34 cellular contexts compared by ENCODE assay signal in genomic region chr6:34201455-34202098, GRCh38. TPM values are rescaled to one million over a fixed set of nuclear protein-coding genes. Genes with fewer than 3 reads are reported as not detected.
DNase-seq lines count a peak whose midpoint lies in the region; ATAC-seq, FAIRE-seq and TF ChIP-seq lines count a peak whose summit lies in the region.
"Had no signal": no experiment of that assay in that cellular context is flagged by ENCODE, and none has a peak within 500 bp of the region (broad histone marks: within the 10 kb centered on the region; RNA-seq: fewer than 3 reads in every experiment).

No MANE protein-coding gene starts in this region.

- TF ChIP-seq CTCF in mammary epithelial cell (conservative IDR thresholded peaks at IDR 0.05 in 1 of 2, IDR thresholded peaks at IDR 0.05 in 1 of 2; ENCODE audit: extremely low read depth in 1 of 2, insufficient read depth in 1 of 2, low read depth in 1 of 2, low read length in 2 of 2) (no peak), breast epithelium (IDR thresholded peaks at IDR 0.05) (no peak), astrocyte (IDR thresholded peaks at IDR 0.05; ENCODE audit: insufficient read depth, low read depth, low read length) (no peak), natural killer cell (IDR thresholded peaks at IDR 0.05) (no peak)

- H3K9me3 ChIP-seq in mammary epithelial cell (replicated peaks; ENCODE audit: insufficient read depth, low read length) = no peaks in the 10 kb centered on the region
- H3K9me3 ChIP-seq in breast epithelium = no peaks in the 10 kb centered on the region
- H3K9me3 ChIP-seq in astrocyte (ENCODE audit: insufficient read depth, low read depth, low read length) = peaks cover 5% of the 10 kb centered on the region
- peaks cover 2% of the 10 kb centered on the region; the same call in 1 of the 2 replicates for H3K9me3 ChIP-seq in HAP-1
- H3K9me3 ChIP-seq: A549, adrenal gland, esophagus muscularis mucosa, MG63, prostate gland, vagina had no signal

- H3K27me3 Mint-ChIP-seq in astrocyte (ENCODE audit: low read depth, unreplicated experiment) = peaks cover 12% of the 10 kb centered on the region
- H3K27me3 Mint-ChIP-seq in natural killer cell (ENCODE audit: low read depth in 2 of 2) = no peaks in the 10 kb centered on the region
- H3K27me3 Mint-ChIP-seq: activated CD4-positive, alpha-beta T cell treated with anti-CD3 and anti-CD28 coated beads, Interleukin-2, amount 10 ng/mL, durations not matched to agents 7 days and 5 days; CD4-positive, alpha-beta memory T cell; stimulated activated naive CD8-positive, alpha-beta T cell treated with anti-CD3 and anti-CD28 coated beads, Interleukin-15, amount 100 ng/mL, for 72 hours had no signal

- H3K4me1 ChIP-seq in mammary epithelial cell (ENCODE audit: insufficient read depth, low read length) = peaks cover 7% of the 10 kb centered on the region
- H3K4me1 ChIP-seq in breast epithelium = no peaks in the 10 kb centered on the region
- H3K4me1 ChIP-seq in astrocyte (ENCODE audit: insufficient read depth, low read length) = peaks cover 2% of the 10 kb centered on the region
- H3K4me1 ChIP-seq in HAP-1 = peaks cover 3% of the 10 kb centered on the region; the same call in 1 of the 2 replicates
- H3K4me1 ChIP-seq: A549, adrenal gland, prostate gland had no signal

- H3K36me3 Mint-ChIP-seq in astrocyte (ENCODE audit: low read depth, unreplicated experiment) = no peaks in the 10 kb centered on the region
- no peaks in the 10 kb centered on the region for H3K36me3 Mint-ChIP-seq in natural killer cell
- H3K36me3 Mint-ChIP-seq: CD4-positive, alpha-beta memory T cell had no signal

- intact Hi-C loops in mammary epithelial cell (cut with micrococcal nuclease) = no loop called here
- intact Hi-C loops in breast epithelium (cut with DNase I; ENCODE audit: low total_unique reads) = no loop called here
- intact Hi-C loops in natural killer cell (cut with micrococcal nuclease) = no loop called here

- H3K4me3 ChIP-seq in mammary epithelial cell (replicated peaks in 1 of 3; ENCODE audit: insufficient read depth in 1 of 3, low read depth in 2 of 3, low read length in 3 of 3) (no peak overlapping the region), breast epithelium (no peak overlapping the region), astrocyte (ENCODE audit: insufficient read depth, low read depth, low read length) (no peak overlapping the region), HAP-1 (no peak overlapping the region)
- H3K4me3 ChIP-seq: A549, adrenal gland, esophagus muscularis mucosa, GM23338, MG63, prostate gland, vagina had no signal

- H2AFZ ChIP-seq in mammary epithelial cell (ENCODE audit: low read depth, low read length) (no peak overlapping the region), astrocyte (ENCODE audit: low read depth, low read length) (no peak overlapping the region)
- H2AFZ ChIP-seq: GM23338 had no signal

- no peak for TF ChIP-seq POLR2A in breast epithelium (IDR thresholded peaks at IDR 0.05)

- no peaks in the 10 kb centered on the region for H3K79me2 ChIP-seq in mammary epithelial cell (ENCODE audit: insufficient read depth, low read length)
- no peaks in the 10 kb centered on the region for H3K79me2 ChIP-seq in astrocyte (ENCODE audit: insufficient read depth, low read length)

- BruUV-seq in mammary epithelial cell (replicated peaks; lab: Mats Ljungman, UMichigan) = no TSS peak

- no peak for FAIRE-seq in astrocyte (lab: Jason Lieb, UNC)
- FAIRE-seq: A549, colon, GM12891 had no signal

- H3K27ac Mint-ChIP-seq in astrocyte (ENCODE audit: unreplicated experiment) (peak overlapping the region; percentile 80), natural killer cell (no peak overlapping the region)
- H3K27ac Mint-ChIP-seq: activated CD4-positive, alpha-beta T cell treated with anti-CD3 and anti-CD28 coated beads, Interleukin-2, amount 10 ng/mL, durations not matched to agents 7 days and 5 days; activated naive CD4-positive, alpha-beta T cell treated with anti-CD3 and anti-CD28 coated beads for 36 hours; stimulated activated naive CD8-positive, alpha-beta T cell treated with anti-CD3 and anti-CD28 coated beads, Interleukin-15, amount 100 ng/mL, for 72 hours had no signal

- H3K36me3 ChIP-seq in mammary epithelial cell (ENCODE audit: insufficient read depth, low read length) (no peaks in the 10 kb centered on the region), breast epithelium (no peaks in the 10 kb centered on the region), astrocyte (ENCODE audit: insufficient read depth, low read length) (no peaks in the 10 kb centered on the region), HAP-1 (replicated peaks) (no peaks in the 10 kb centered on the region)
- H3K36me3 ChIP-seq: adrenal gland, brain microvascular endothelial cell, esophagus muscularis mucosa, MG63, prostate gland, vagina had no signal

- H3K9ac ChIP-seq in mammary epithelial cell (ENCODE audit: insufficient read depth, low read length) (no peak overlapping the region), astrocyte (ENCODE audit: low read length) (no peak overlapping the region)

- H3K4me1 Mint-ChIP-seq in astrocyte (ENCODE audit: low read depth, unreplicated experiment) (no peaks in the 10 kb centered on the region), natural killer cell (peaks cover 1 to 5% of the 10 kb centered on the region in 2 donors)

- H3K27ac ChIP-seq in mammary epithelial cell (ENCODE audit: insufficient read depth, low read depth, low read length) = no peak overlapping the region
- H3K27ac ChIP-seq in breast epithelium = no peak overlapping the region
- no peak overlapping the region for H3K27ac ChIP-seq in astrocyte (ENCODE audit: low read depth, low read length)
- H3K27ac ChIP-seq: A549, adrenal gland, brain microvascular endothelial cell, esophagus muscularis mucosa, prostate gland, vagina, VCaP had no signal

- H4K20me1 ChIP-seq in mammary epithelial cell (ENCODE audit: insufficient read depth, low read length) (no peaks in the 10 kb centered on the region), astrocyte (ENCODE audit: insufficient read depth, low read length) (no peaks in the 10 kb centered on the region)

- DNase-seq in mammary epithelial cell = peak; percentile 21
- no peak for DNase-seq in breast epithelium (ENCODE audit: low spot score in 2 of 2)
- DNase-seq in astrocyte (ENCODE audit: low read depth) = no peak
- peak; percentile 22 for DNase-seq in iris pigment epithelial cell (ENCODE audit: low read depth)
- no peak for DNase-seq in NCI-H128 (lab: John Stamatoyannopoulos, UW; ENCODE audit: unreplicated experiment)
- DNase-seq in HAP-1 (ENCODE audit: low spot score in 2 of 2) = no peak
- no peak for DNase-seq in foreskin melanocyte
- DNase-seq in natural killer cell = no peak
- DNase-seq: activated CD4-positive, alpha-beta T cell treated with anti-CD3 and anti-CD28 coated beads, Interleukin-2, amount 10 ng/mL, durations not matched to agents 7 days and 5 days; activated naive CD4-positive, alpha-beta T cell treated with anti-CD3 and anti-CD28 coated beads for 36 hours; activated T-cell treated with anti-CD3 and anti-CD28 coated beads, Interleukin-2, amount 50 U/mL, for 4 hours; adrenal gland; brain microvascular endothelial cell; CD4-positive, alpha-beta memory T cell; DMS 273 treated with DMSO at 0.1 percent for 48 hours; effector CD8-positive, alpha-beta T cell; EL; hippocampal formation; MG63; NCI-H1417; NCI-H2107; NCI-H510A treated with DMSO at 0.1 percent for 48 hours; nucleus accumbens; SIG-M5; stimulated activated naive CD8-positive, alpha-beta T cell treated with anti-CD3 and anti-CD28 coated beads, Interleukin-15, amount 100 ng/mL, for 72 hours had no signal

- in situ Hi-C loops in mammary epithelial cell (cut with MboI; ENCODE audit: low sequenced_read_pairs in 2 of 2) = loop anchor here in 1 of 2 donors (10.0 kb wide), 1 partner anchor 213 kb away; no protein-coding TSS in a partner anchor
- in situ Hi-C loops in HAP-1 (cut with MboI; ENCODE audit: low sequenced_read_pairs) = no loop called here

- CTCF ChIA-PET in mammary epithelial cell (lab: Charles Lee; ENCODE audit: low non-redundant PET) = no interaction called here

- no peak overlapping the region for H3K4me2 ChIP-seq in mammary epithelial cell (ENCODE audit: insufficient read depth, low read depth, low read length)
- H3K4me2 ChIP-seq in astrocyte (ENCODE audit: low read length) = no peak overlapping the region
- H3K4me2 ChIP-seq: A549, GM23338 had no signal

- WGBS in mammary epithelial cell (ENCODE audit: low coverage, missing lambda C conversion rate) = 94% methylated on average over 2 of the region's 4 CpGs

- peak overlapping the region; percentile 60 for H3K4me3 Mint-ChIP-seq in astrocyte (ENCODE audit: unreplicated experiment)
- no peak overlapping the region for H3K4me3 Mint-ChIP-seq in natural killer cell
- H3K4me3 Mint-ChIP-seq: activated CD4-positive, alpha-beta T cell treated with anti-CD3 and anti-CD28 coated beads, Interleukin-2, amount 10 ng/mL, durations not matched to agents 7 days and 5 days; activated naive CD4-positive, alpha-beta T cell treated with anti-CD3 and anti-CD28 coated beads for 36 hours; activated T-cell treated with anti-CD3 and anti-CD28 coated beads, Interleukin-2, amount 50 U/mL, for 4 hours; CD4-positive, alpha-beta memory T cell; GM23338; stimulated activated naive CD8-positive, alpha-beta T cell treated with anti-CD3 and anti-CD28 coated beads, Interleukin-15, amount 100 ng/mL, for 72 hours had no signal

- H3K9me3 Mint-ChIP-seq in astrocyte (ENCODE audit: unreplicated experiment) (no peaks in the 10 kb centered on the region), natural killer cell (no peaks in the 10 kb centered on the region)
- H3K9me3 Mint-ChIP-seq: activated naive CD4-positive, alpha-beta T cell treated with anti-CD3 and anti-CD28 coated beads for 36 hours; activated T-cell treated with anti-CD3 and anti-CD28 coated beads, Interleukin-2, amount 50 U/mL, for 4 hours; CD4-positive, alpha-beta memory T cell; stimulated activated naive CD8-positive, alpha-beta T cell treated with anti-CD3 and anti-CD28 coated beads, Interleukin-15, amount 100 ng/mL, for 72 hours had no signal

- no peak for ATAC-seq in natural killer cell
- ATAC-seq: activated T-cell treated with anti-CD3 and anti-CD28 coated beads, Interleukin-2, amount 50 U/mL, for 4 hours; left lobe of liver; stimulated activated naive CD8-positive, alpha-beta T cell treated with anti-CD3 and anti-CD28 coated beads, Interleukin-15, amount 100 ng/mL, for 72 hours had no signal

- H3K27me3 ChIP-seq in mammary epithelial cell (ENCODE audit: insufficient read depth, low read length) (no peaks in the 10 kb centered on the region), breast epithelium (no peaks in the 10 kb centered on the region), astrocyte (ENCODE audit: insufficient read depth, low read length) (no peaks in the 10 kb centered on the region), HAP-1 (ENCODE audit: low read depth) (no peaks in the 10 kb centered on the region)
- H3K27me3 ChIP-seq: adrenal gland, brain microvascular endothelial cell, MG63, vagina had no signal

- dilution Hi-C loops in mammary epithelial cell (cut with HindIII; ENCODE audit: low sequenced_read_pairs) = no loop called here

RNA-seq across cellular contexts. Expression of gene HMGA1, which starts 35.1 kb away (rescaled TPM):
- 100 to 1,000 TPM in 1 of 2 donors, 10 to 100 TPM in 1; 21.2 to 314 TPM for total RNA-seq in mammary epithelial cell
- polyA plus RNA-seq in mammary epithelial cell = 151 TPM
- polyA minus RNA-seq in mammary epithelial cell = 338 TPM
- total RNA-seq in breast epithelium = 10 to 100 TPM; 10.9 to 20.9 (median 12.8) TPM
- total RNA-seq in astrocyte = 109 and 199 TPM in 2 replicates
- total RNA-seq in natural killer cell = 10 to 100 TPM; 63.1 to 84.2 (median 77.3) TPM

RNA-seq across cellular contexts. Expression of gene SMIM29, which starts 47.2 kb away (rescaled TPM):
- total RNA-seq in mammary epithelial cell (10 to 100 TPM; 20.3 to 40.6 TPM), breast epithelium (10 to 100 TPM; 22.0 to 25.3 (median 22.8) TPM), astrocyte (11.1 and 13.9 TPM in 2 replicates), natural killer cell (10 to 100 TPM; 30.8 to 48.0 (median 39.7) TPM)
- polyA plus RNA-seq in mammary epithelial cell = 48.6 TPM
- 29.8 TPM for polyA minus RNA-seq in mammary epithelial cell

RNA-seq across cellular contexts. Expression of gene GRM4, which starts 55.7 kb away (rescaled TPM):
- total RNA-seq in mammary epithelial cell (under 1 TPM in 1 of 2 donors, not detected in 1; under 0.01 TPM), breast epithelium (not detected), astrocyte (0.30 and 0.34 TPM in 2 replicates), natural killer cell (not detected)
- polyA plus RNA-seq in mammary epithelial cell = not detected
- not detected for polyA minus RNA-seq in mammary epithelial cell
- total RNA-seq: activated CD4-positive, alpha-beta T cell treated with anti-CD3 and anti-CD28 coated beads, Interleukin-2, amount 10 ng/mL, durations not matched to agents 7 days and 5 days; adrenal gland; esophagus muscularis mucosa; left lobe of liver; vagina had no signal
- polyA plus RNA-seq: adrenal gland; CD4-positive, alpha-beta memory T cell had no signal

Comparison
In these comparisons a context has a peak if more than half of its experiments do, and no peak if none do; other contexts are left out.
1. DNase-seq: peak in mammary epithelial cell (single experiment) and iris pigment epithelial cell (single experiment); none in breast epithelium (0 of 2), astrocyte (single experiment), NCI-H128 (single experiment), HAP-1 (0 of 2), foreskin melanocyte (single experiment) and natural killer cell (single experiment).